In the genomic region with DNA sequence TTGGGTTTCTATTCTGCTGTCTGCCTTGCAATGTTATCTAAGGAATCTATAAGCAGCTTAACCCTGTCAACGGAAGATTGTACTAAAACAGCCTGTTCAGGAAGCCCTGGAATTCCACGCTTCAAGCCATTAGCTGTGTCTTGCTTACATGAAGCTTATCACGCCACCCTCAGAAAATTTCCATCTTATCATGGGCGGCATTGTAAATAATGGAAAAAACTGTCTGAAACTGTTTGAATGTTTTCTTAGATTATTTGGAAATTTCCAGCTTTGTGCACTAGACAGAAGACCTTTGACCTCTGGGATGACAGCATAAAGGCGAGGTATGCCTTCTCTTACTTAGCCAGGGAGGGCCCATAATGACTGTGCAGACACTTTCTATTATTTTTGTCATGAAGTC, we compare ENCODE assay signal across 1 cellular context.
TF ChIP-seq lines count a peak whose summit lies in the region.

No MANE protein-coding gene starts in this region.

TF ChIP-seq in K562, 482 proteins besides CTCF, POLR2A, EP300 and RAD21 (continued from another document):
- TF ChIP-seq, protein P1, sequence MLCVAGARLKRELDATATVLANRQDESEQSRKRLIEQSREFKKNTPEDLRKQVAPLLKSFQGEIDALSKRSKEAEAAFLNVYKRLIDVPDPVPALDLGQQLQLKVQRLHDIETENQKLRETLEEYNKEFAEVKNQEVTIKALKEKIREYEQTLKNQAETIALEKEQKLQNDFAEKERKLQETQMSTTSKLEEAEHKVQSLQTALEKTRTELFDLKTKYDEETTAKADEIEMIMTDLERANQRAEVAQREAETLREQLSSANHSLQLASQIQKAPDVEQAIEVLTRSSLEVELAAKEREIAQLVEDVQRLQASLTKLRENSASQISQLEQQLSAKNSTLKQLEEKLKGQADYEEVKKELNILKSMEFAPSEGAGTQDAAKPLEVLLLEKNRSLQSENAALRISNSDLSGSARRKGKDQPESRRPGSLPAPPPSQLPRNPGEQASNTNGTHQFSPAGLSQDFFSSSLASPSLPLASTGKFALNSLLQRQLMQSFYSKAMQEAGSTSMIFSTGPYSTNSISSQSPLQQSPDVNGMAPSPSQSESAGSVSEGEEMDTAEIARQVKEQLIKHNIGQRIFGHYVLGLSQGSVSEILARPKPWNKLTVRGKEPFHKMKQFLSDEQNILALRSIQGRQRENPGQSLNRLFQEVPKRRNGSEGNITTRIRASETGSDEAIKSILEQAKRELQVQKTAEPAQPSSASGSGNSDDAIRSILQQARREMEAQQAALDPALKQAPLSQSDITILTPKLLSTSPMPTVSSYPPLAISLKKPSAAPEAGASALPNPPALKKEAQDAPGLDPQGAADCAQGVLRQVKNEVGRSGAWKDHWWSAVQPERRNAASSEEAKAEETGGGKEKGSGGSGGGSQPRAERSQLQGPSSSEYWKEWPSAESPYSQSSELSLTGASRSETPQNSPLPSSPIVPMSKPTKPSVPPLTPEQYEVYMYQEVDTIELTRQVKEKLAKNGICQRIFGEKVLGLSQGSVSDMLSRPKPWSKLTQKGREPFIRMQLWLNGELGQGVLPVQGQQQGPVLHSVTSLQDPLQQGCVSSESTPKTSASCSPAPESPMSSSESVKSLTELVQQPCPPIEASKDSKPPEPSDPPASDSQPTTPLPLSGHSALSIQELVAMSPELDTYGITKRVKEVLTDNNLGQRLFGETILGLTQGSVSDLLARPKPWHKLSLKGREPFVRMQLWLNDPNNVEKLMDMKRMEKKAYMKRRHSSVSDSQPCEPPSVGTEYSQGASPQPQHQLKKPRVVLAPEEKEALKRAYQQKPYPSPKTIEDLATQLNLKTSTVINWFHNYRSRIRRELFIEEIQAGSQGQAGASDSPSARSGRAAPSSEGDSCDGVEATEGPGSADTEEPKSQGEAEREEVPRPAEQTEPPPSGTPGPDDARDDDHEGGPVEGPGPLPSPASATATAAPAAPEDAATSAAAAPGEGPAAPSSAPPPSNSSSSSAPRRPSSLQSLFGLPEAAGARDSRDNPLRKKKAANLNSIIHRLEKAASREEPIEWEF (CRISPR knock-in tag; IDR thresholded peaks at IDR 0.05), result 0 out of 2 replicates have a peak, but pooled peaks have one; percentile 9
- TF ChIP-seq NR2C2 (CRISPR knock-in tag; IDR thresholded peaks at IDR 0.05) (no peak), NR2C2 (tag; IDR thresholded peaks at IDR 0.05) (peak; percentile 88), STAT5A (IDR thresholded peaks at IDR 0.05; ENCODE audit: borderline replicate concordance, low read length) (peak; percentile 12; the same call in 1 of the 2 replicates), DMBX1 (CRISPR knock-in tag; IDR thresholded peaks at IDR 0.05; ENCODE audit: borderline replicate concordance) (no peak), ZNF274 (IDR thresholded peaks at IDR 0.05; ENCODE audit: borderline replicate concordance, low read depth, low read length) (no peak), HDAC1 (IDR thresholded peaks at IDR 0.05) (peak in 1 of 2 experiments; percentile 34; a peak in 1 of 4 replicates), ATF1 (CRISPR knock-in tag; IDR thresholded peaks at IDR 0.05) (no peak), ATF1 (tag; IDR thresholded peaks at IDR 0.05) (0 out of 2 replicates have a peak, but pooled peaks have one; percentile 17), CREM (IDR thresholded peaks at IDR 0.05; ENCODE audit: low read depth) (0 out of 2 replicates have a peak, but pooled peaks have one; percentile 22), CBFA2T2 (conservative IDR thresholded peaks at IDR 0.05) (peak; percentile 63), BCL6 (CRISPR knock-in tag; IDR thresholded peaks at IDR 0.05) (no peak), NFE2 (IDR thresholded peaks at IDR 0.05; ENCODE audit: low read depth) (peak; percentile 40; the same call in 1 of the 2 replicates), LEF1 (IDR thresholded peaks at IDR 0.05) (peak; percentile 25; the same call in 1 of the 2 replicates), ATF7 (IDR thresholded peaks at IDR 0.05) (peak; percentile 37; the same call in 1 of the 2 replicates), ARID1B (IDR thresholded peaks at IDR 0.05) (peak; percentile 79), NR3C1 (CRISPR knock-in tag; IDR thresholded peaks at IDR 0.05) (no peak), HDAC3 (IDR thresholded peaks at IDR 0.05; ENCODE audit: borderline replicate concordance, partially characterized antibody) (peak; percentile 41), SMARCE1 (IDR thresholded peaks at IDR 0.05) (peak; percentile 55; the same call in 1 of the 2 replicates), MTA2 (IDR thresholded peaks at IDR 0.05; ENCODE audit: low read depth) (peak; percentile 44; the same call in 1 of the 2 replicates), MEIS2 (IDR thresholded peaks at IDR 0.05; ENCODE audit: partially characterized antibody) (peak; percentile 53), TCF3 (CRISPR knock-in tag; IDR thresholded peaks at IDR 0.05) (peak; percentile 60), DPF2 (IDR thresholded peaks at IDR 0.05) (peak; percentile 59), FOXM1 (IDR thresholded peaks at IDR 0.05; ENCODE audit: low read depth) (0 out of 2 replicates have a peak, but pooled peaks have one; percentile 52), FOXM1 (CRISPR knock-in tag; IDR thresholded peaks at IDR 0.05; ENCODE audit: low read depth) (no peak), CBFA2T3 (IDR thresholded peaks at IDR 0.05) (peak; percentile 79), MAFG (tag; conservative IDR thresholded peaks at IDR 0.05) (peak; percentile 16; the same call in 1 of the 2 replicates), SMARCA4 (IDR thresholded peaks at IDR 0.05) (peak; percentile 58; the same call in 1 of the 2 replicates), SNIP1 (IDR thresholded peaks at IDR 0.05; ENCODE audit: low read depth) (no peak), NR2C1 (IDR thresholded peaks at IDR 0.05) (peak; percentile 84), NR2C1 (tag; IDR thresholded peaks at IDR 0.05) (peak; percentile 87), HDAC2 (IDR thresholded peaks at IDR 0.05) (0 out of 2 replicates have a peak, but pooled peaks have one; percentile 39)
- TF ChIP-seq, protein P2, sequence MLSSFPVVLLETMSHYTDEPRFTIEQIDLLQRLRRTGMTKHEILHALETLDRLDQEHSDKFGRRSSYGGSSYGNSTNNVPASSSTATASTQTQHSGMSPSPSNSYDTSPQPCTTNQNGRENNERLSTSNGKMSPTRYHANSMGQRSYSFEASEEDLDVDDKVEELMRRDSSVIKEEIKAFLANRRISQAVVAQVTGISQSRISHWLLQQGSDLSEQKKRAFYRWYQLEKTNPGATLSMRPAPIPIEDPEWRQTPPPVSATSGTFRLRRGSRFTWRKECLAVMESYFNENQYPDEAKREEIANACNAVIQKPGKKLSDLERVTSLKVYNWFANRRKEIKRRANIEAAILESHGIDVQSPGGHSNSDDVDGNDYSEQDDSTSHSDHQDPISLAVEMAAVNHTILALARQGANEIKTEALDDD (IDR thresholded peaks at IDR 0.05), result peak; percentile 33; the same call in 1 of the 2 replicates
- TF ChIP-seq, protein P3, sequence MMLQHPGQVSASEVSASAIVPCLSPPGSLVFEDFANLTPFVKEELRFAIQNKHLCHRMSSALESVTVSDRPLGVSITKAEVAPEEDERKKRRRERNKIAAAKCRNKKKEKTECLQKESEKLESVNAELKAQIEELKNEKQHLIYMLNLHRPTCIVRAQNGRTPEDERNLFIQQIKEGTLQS (IDR thresholded peaks at IDR 0.05), result peak; percentile 26; the same call in 1 of the 2 replicates
- TF ChIP-seq, protein P3 (CRISPR knock-in tag; conservative IDR thresholded peaks at IDR 0.05), result no peak
- TF ChIP-seq, protein P4, sequence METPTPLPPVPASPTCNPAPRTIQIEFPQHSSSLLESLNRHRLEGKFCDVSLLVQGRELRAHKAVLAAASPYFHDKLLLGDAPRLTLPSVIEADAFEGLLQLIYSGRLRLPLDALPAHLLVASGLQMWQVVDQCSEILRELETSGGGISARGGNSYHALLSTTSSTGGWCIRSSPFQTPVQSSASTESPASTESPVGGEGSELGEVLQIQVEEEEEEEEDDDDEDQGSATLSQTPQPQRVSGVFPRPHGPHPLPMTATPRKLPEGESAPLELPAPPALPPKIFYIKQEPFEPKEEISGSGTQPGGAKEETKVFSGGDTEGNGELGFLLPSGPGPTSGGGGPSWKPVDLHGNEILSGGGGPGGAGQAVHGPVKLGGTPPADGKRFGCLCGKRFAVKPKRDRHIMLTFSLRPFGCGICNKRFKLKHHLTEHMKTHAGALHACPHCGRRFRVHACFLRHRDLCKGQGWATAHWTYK (CRISPR knock-in tag; IDR thresholded peaks at IDR 0.05), result 0 out of 2 replicates have a peak, but pooled peaks have one; percentile 39
- TF ChIP-seq, protein P5, sequence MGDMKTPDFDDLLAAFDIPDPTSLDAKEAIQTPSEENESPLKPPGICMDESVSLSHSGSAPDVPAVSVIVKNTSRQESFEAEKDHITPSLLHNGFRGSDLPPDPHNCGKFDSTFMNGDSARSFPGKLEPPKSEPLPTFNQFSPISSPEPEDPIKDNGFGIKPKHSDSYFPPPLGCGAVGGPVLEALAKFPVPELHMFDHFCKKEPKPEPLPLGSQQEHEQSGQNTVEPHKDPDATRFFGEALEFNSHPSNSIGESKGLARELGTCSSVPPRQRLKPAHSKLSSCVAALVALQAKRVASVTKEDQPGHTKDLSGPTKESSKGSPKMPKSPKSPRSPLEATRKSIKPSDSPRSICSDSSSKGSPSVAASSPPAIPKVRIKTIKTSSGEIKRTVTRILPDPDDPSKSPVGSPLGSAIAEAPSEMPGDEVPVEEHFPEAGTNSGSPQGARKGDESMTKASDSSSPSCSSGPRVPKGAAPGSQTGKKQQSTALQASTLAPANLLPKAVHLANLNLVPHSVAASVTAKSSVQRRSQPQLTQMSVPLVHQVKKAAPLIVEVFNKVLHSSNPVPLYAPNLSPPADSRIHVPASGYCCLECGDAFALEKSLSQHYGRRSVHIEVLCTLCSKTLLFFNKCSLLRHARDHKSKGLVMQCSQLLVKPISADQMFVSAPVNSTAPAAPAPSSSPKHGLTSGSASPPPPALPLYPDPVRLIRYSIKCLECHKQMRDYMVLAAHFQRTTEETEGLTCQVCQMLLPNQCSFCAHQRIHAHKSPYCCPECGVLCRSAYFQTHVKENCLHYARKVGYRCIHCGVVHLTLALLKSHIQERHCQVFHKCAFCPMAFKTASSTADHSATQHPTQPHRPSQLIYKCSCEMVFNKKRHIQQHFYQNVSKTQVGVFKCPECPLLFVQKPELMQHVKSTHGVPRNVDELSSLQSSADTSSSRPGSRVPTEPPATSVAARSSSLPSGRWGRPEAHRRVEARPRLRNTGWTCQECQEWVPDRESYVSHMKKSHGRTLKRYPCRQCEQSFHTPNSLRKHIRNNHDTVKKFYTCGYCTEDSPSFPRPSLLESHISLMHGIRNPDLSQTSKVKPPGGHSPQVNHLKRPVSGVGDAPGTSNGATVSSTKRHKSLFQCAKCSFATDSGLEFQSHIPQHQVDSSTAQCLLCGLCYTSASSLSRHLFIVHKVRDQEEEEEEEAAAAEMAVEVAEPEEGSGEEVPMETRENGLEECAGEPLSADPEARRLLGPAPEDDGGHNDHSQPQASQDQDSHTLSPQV (IDR thresholded peaks at IDR 0.05), result 0 out of 2 replicates have a peak, but pooled peaks have one; percentile 29
